In the genomic region with DNA sequence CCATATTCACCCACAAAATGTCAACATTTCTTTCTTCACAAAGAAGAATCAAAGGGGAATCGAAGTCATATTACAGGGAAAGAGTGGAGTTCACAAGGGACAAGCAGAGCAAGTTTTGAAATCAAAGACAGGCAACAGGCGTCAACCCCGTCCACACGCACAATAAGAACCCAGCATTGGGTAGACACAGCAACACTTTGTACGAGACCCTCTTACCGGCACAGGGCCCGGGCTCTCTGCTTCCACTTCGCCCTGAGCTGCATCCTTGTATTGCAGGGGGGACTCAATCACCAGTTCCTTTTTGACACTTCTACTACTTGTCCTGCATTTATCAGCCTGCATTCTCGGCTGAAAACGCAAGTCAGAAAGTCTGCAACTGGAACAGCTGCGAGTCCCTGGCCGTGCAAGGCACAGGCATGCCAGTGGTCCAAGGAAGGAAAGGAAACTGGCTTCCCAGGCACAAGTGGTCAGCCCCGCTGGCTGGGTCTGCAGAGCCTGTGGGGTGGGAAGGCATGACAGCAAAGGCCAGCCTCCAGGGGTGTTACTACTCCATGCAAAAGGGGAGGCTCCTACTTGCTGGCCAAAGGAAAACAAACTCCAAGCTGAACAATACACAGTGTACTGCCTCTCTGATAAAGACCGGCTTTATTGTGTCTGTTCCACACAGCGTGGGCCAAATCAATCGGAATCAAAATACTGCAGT, we compare ENCODE assay signal across 9 cellular contexts. TPM values are rescaled to one million over a fixed set of nuclear protein-coding genes. Genes with fewer than 3 reads are reported as not detected.
DNase-seq lines count a peak whose midpoint lies in the region; ATAC-seq and TF ChIP-seq lines count a peak whose summit lies in the region.
"Had no signal": no experiment of that assay in that cellular context is flagged by ENCODE, and none has a peak within 500 bp of the region (broad histone marks: within the 10 kb centered on the region; RNA-seq: fewer than 3 reads in every experiment).

A gene with protein sequence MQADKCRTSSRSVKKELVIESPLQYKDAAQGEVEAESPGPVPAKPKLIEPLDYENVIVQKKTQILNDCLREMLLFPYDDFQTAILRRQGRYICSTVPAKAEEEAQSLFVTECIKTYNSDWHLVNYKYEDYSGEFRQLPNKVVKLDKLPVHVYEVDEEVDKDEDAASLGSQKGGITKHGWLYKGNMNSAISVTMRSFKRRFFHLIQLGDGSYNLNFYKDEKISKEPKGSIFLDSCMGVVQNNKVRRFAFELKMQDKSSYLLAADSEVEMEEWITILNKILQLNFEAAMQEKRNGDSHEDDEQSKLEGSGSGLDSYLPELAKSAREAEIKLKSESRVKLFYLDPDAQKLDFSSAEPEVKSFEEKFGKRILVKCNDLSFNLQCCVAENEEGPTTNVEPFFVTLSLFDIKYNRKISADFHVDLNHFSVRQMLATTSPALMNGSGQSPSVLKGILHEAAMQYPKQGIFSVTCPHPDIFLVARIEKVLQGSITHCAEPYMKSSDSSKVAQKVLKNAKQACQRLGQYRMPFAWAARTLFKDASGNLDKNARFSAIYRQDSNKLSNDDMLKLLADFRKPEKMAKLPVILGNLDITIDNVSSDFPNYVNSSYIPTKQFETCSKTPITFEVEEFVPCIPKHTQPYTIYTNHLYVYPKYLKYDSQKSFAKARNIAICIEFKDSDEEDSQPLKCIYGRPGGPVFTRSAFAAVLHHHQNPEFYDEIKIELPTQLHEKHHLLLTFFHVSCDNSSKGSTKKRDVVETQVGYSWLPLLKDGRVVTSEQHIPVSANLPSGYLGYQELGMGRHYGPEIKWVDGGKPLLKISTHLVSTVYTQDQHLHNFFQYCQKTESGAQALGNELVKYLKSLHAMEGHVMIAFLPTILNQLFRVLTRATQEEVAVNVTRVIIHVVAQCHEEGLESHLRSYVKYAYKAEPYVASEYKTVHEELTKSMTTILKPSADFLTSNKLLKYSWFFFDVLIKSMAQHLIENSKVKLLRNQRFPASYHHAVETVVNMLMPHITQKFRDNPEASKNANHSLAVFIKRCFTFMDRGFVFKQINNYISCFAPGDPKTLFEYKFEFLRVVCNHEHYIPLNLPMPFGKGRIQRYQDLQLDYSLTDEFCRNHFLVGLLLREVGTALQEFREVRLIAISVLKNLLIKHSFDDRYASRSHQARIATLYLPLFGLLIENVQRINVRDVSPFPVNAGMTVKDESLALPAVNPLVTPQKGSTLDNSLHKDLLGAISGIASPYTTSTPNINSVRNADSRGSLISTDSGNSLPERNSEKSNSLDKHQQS (N-terminal part only) (minus strand): TSS at position 497 of the 703 bp plus-strand sequence. CDS start 155 bp downstream, at position 342.

- H3K4me1 Mint-ChIP-seq in chondrocyte (ENCODE audit: low read depth): peaks cover 53% of the 10 kb centered on the region

- TF ChIP-seq CTCF in chondrocyte (IDR thresholded peaks at IDR 0.05): no peak

- H3K27me3 Mint-ChIP-seq in chondrocyte (ENCODE audit: low read depth): no peaks in the 10 kb centered on the region

- H3K4me3 Mint-ChIP-seq in chondrocyte (ENCODE audit: unreplicated experiment): peak within 1 kb of the TSS; percentile 67
- H3K4me3 Mint-ChIP-seq: dendritic cell treated with granulocyte-macrophage colony-stimulating factor and Interleukin-4, amounts not matched to agents 40 ng/mL and 50 ng/mL, for 4 days had no signal

- in situ Hi-C loops in ACHN (cut with HindIII; ENCODE audit: low pct_ligation_motif_present, low pct_unique_long_range_greater_than_20kb, low sequenced_read_pairs): no loop called here

- no peak for ATAC-seq in GM19328 (IDR thresholded peaks at IDR 0.05; ENCODE audit: unreplicated experiment)

- no peaks in the 10 kb centered on the region for H3K36me3 Mint-ChIP-seq in chondrocyte (ENCODE audit: low read depth)

- peak within 1 kb of the TSS; percentile 88 for H3K27ac Mint-ChIP-seq in chondrocyte (ENCODE audit: unreplicated experiment)
- H3K27ac Mint-ChIP-seq: dendritic cell treated with granulocyte-macrophage colony-stimulating factor and Interleukin-4, amounts not matched to agents 40 ng/mL and 50 ng/mL, for 4 days had no signal

- peak; percentile 58 for DNase-seq in ACHN
- peak; percentile 86 for DNase-seq in NCI-H146 (lab: John Stamatoyannopoulos, UW)
- DNase-seq in chondrocyte (ENCODE audit: low spot score): no peak
- peak; percentile 73 for DNase-seq in left kidney (ENCODE audit: low read depth, low spot score)
- peak; percentile 50 for DNase-seq in smooth muscle cell of the brain vasculature (ENCODE audit: low read depth, low spot score)
- DNase-seq in SHP77 treated with DMSO at 0.1 percent for 48 hours (lab: John Stamatoyannopoulos, UW): no peak
- no peak for DNase-seq in NK-92 (lab: John Stamatoyannopoulos, UW; ENCODE audit: unreplicated experiment)

- H3K9me3 Mint-ChIP-seq in chondrocyte (ENCODE audit: low read depth): no peaks in the 10 kb centered on the region
- H3K9me3 Mint-ChIP-seq: dendritic cell treated with granulocyte-macrophage colony-stimulating factor and Interleukin-4, amounts not matched to agents 40 ng/mL and 50 ng/mL, for 4 days had no signal

RNA-seq across cellular contexts. Expression of the gene that starts here (rescaled TPM):
- total RNA-seq in chondrocyte: 45.4 to 55.5 TPM (median 45.9 TPM) in 3 replicates

Comparison
In these comparisons a context has a peak if more than half of its experiments do, and no peak if none do; other contexts are left out.
1. DNase-seq: peak in ACHN (single experiment), NCI-H146 (single experiment), left kidney (single experiment) and smooth muscle cell of the brain vasculature (single experiment); none in chondrocyte (single experiment), SHP77 treated with DMSO at 0.1 percent for 48 hours (single experiment) and NK-92 (single experiment).